In genomic region chr17:75109407-75110236, GRCh38 we compare ENCODE assay signal across 1 cellular context.
TF ChIP-seq lines count a peak whose summit lies in the region.

Gene ARMC7, plus strand, starts transcription at chr17:75109969. Its CDS starts 320 bp downstream, at chr17:75110289.

TF ChIP-seq in HepG2, 621 proteins besides CTCF, POLR2A, EP300 and RAD21 (continued from another document):
- peak; percentile 54 for TF ChIP-seq ZGPAT (CRISPR knock-in tag; IDR thresholded peaks at IDR 0.05)
- TF ChIP-seq SMAD1 (CRISPR knock-in tag; IDR thresholded peaks at IDR 0.05; ENCODE audit: borderline replicate concordance, low read depth), result no peak; the same call in 1 of the 2 replicates
- 0 out of 2 replicates have a peak, but pooled peaks have one; percentile 74 for TF ChIP-seq ZNF569 (CRISPR knock-in tag; IDR thresholded peaks at IDR 0.05; ENCODE audit: borderline replicate concordance)
- TF ChIP-seq BHLHE40 (IDR thresholded peaks at IDR 0.05; ENCODE audit: low read length), result no peak
- peak; percentile 77 for TF ChIP-seq NRL (CRISPR knock-in tag; IDR thresholded peaks at IDR 0.05; ENCODE audit: borderline replicate concordance)
- TF ChIP-seq KLF6 (CRISPR knock-in tag; IDR thresholded peaks at IDR 0.05), result peak; percentile 32; the same call in 1 of the 2 replicates
- TF ChIP-seq SKI (IDR thresholded peaks at IDR 0.05; ENCODE audit: partially characterized antibody), result no peak
- TF ChIP-seq POLR2G (IDR thresholded peaks at IDR 0.05; ENCODE audit: low read depth, low read length), result peak; percentile 95
- TF ChIP-seq ZNF790 (CRISPR knock-in tag; IDR thresholded peaks at IDR 0.05; ENCODE audit: borderline replicate concordance), result no peak
